ENCODE assay signal across 9 cellular contexts in genomic region chr19:43270781-43271730, GRCh38. TPM values are rescaled to one million over a fixed set of nuclear protein-coding genes. Genes with fewer than 3 reads are reported as not detected.
A peak's percentile ranks its signal among the peaks of the same experiment; 100 is the strongest.
DNase-seq lines count a peak whose midpoint lies in the region; ATAC-seq and TF ChIP-seq lines count a peak whose summit lies in the region.
"Not testable (repeated sequence)": the region's sequence is repeated elsewhere in the genome, so short reads cannot be mapped to it uniquely, and the experiment has no call there.
"Had no signal": no experiment of that assay in that cellular context is flagged by ENCODE, and none has a peak within 500 bp of the region (broad histone marks: within the 10 kb centered on the region; RNA-seq: fewer than 3 reads in every experiment).

No MANE protein-coding gene starts in this region.

- not testable (repeated sequence) for H3K79me2 ChIP-seq in KMS-11 (ENCODE audit: insufficient read depth, low read depth)

- DNase-seq in Daoy (ENCODE audit: low read depth) (peak; percentile 30), T follicular helper cell (ENCODE audit: low read depth) (peak; percentile 13), activated T-cell treated with anti-CD3 and anti-CD28 coated beads for 4 hours (peak; percentile 6), cerebellar cortex (ENCODE audit: low spot score) (peak; percentile 35)
- not testable (repeated sequence) for DNase-seq in heart left ventricle, spleen

- intact Hi-C loops in heart left ventricle (cut with DNase I); spleen (cut with DNase I; ENCODE audit: low total_unique reads): not testable (repeated sequence)

- not testable (repeated sequence) for H3K27me3 ChIP-seq in KMS-11 (ENCODE audit: insufficient read depth, low read depth); heart left ventricle; spleen (replicated peaks in 1 of 7)

- not testable (repeated sequence) for ATAC-seq in heart left ventricle

- H3K9me3 ChIP-seq in heart left ventricle, spleen: not testable (repeated sequence)

- H3K9ac ChIP-seq in KMS-11: not testable (repeated sequence)

- not testable (repeated sequence) for H3K36me3 ChIP-seq in KMS-11 (ENCODE audit: insufficient read depth); heart left ventricle; spleen

- H3K4me2 ChIP-seq in KMS-11: not testable (repeated sequence)

- TF ChIP-seq CTCF in KMS-11 (conservative IDR thresholded peaks at IDR 0.05; ENCODE audit: low read depth, low read length) (peak; percentile 41; the same call in 1 of the 2 replicates), heart left ventricle (IDR thresholded peaks at IDR 0.05) (peak in 11 of 12 donors; percentile 9 to 51 (median 39)), spleen (IDR thresholded peaks at IDR 0.05 in 8 of 11, conservative IDR thresholded peaks at IDR 0.05 in 3 of 11) (peak in 8 of 11 experiments; percentile 18 to 62 (median 47))

- 72 to 75% (median 73%) methylated on average over 22 of the region's 22 CpGs for WGBS in heart left ventricle, 4 donors
- WGBS in spleen, 5 donors: 63 to 79% (median 74%) methylated on average over 20 to 22 of the region's 22 CpGs

- not testable (repeated sequence) for H3K4me3 ChIP-seq in KMS-11 (IDR thresholded peaks at IDR 0.05; ENCODE audit: insufficient read depth, low read depth, low read length); heart left ventricle; spleen

- not testable (repeated sequence) for H2AFZ ChIP-seq in KMS-11 (ENCODE audit: low read depth)

- H3K27ac ChIP-seq in KMS-11, heart left ventricle, spleen: not testable (repeated sequence)

- H4K20me1 ChIP-seq in KMS-11 (ENCODE audit: insufficient read depth): not testable (repeated sequence)

- not testable (repeated sequence) for H3K4me1 ChIP-seq in KMS-11 (ENCODE audit: low read depth, poor library complexity, severe bottlenecking); heart left ventricle; spleen

- TF ChIP-seq POLR2A in heart left ventricle (IDR thresholded peaks at IDR 0.05); spleen (IDR thresholded peaks at IDR 0.05): not testable (repeated sequence)

RNA-seq across cellular contexts. Expression of gene PSG9, which starts 1.7 kb away (rescaled TPM):
- 0.29 and 0.60 TPM in 2 replicates for total RNA-seq in Daoy (2014; rRNA removed; shearing (Covaris generic))
- total RNA-seq in heart left ventricle: not detected
- not detected for polyA plus RNA-seq in heart left ventricle
- not detected for total RNA-seq in spleen
- not detected for polyA plus RNA-seq in spleen
- total RNA-seq: left colon, stomach had no signal
- polyA plus RNA-seq: stomach had no signal
